ENCODE assay signal across 8 cellular contexts in the genomic region with DNA sequence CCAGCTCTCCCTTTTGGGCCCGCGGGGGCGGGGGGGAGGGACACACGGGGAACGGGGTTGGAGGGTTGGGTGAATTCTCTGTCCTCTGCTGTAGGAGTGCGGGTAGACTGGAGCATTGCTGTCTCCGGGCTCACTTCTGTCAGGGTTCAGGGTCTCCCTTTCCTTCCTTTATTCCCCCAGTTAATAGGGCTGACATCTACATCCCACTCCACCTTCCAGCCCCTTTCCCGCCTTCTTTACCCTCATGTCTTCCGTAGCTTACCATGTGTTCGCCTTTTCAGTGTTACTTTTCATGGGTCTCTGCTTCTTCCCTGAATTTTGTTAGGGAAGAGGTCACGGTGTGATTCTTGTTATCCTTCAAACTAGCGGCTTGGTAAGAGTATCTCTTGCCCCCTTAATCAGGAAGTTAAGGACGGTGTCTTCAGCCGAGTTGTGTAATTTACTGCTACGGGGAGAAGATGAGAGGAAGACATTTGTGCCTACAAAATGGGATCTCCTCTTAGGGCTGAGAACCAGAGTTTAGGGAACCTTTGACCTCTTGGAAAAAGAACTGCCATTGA. TPM values are rescaled to one million over a fixed set of nuclear protein-coding genes. Genes with fewer than 3 reads are reported as not detected.
DNase-seq lines count a peak whose midpoint lies in the region; ATAC-seq and TF ChIP-seq lines count a peak whose summit lies in the region.

No MANE protein-coding gene starts in this region.

- H3K27me3 ChIP-seq in HUES64 (ENCODE audit: insufficient read depth, low read length) (no peaks in the 10 kb centered on the region), iPS-15b (ENCODE audit: control insufficient read depth, insufficient read depth, low read length) (no peaks in the 10 kb centered on the region), spleen (replicated peaks in 1 of 7) (no peaks in the 10 kb centered on the region)

- H3K4me1 ChIP-seq in HUES64 (ENCODE audit: insufficient read depth, low read length) (peaks cover 16% of the 10 kb centered on the region), iPS-15b (ENCODE audit: control insufficient read depth, insufficient read depth, low read length) (peaks cover 4% of the 10 kb centered on the region), spleen (peaks cover 65 to 92% (median 88%) of the 10 kb centered on the region in 6 donors)

- TF ChIP-seq POLR2A in spleen (IDR thresholded peaks at IDR 0.05), result no peak

- H3K27ac ChIP-seq in HUES64 (ENCODE audit: low read depth, low read length) (no peak overlapping the region), spleen (peak overlapping the region; percentile 94 to 100 (median 98))

- no peaks in the 10 kb centered on the region for H3K27me3 Mint-ChIP-seq in activated T-cell treated with anti-CD3 and anti-CD28 coated beads, Interleukin-2, amount 50 U/mL, for 24 hours
- H3K27me3 Mint-ChIP-seq in activated T-helper 2 cell treated with anti-CD3 and anti-CD28 coated beads, Interferon-gamma antibody, Interleukin-2, Interleukin-4, amounts not matched to agents 10 μg/mL and 5 μg/mL and 100 μg/mL, durations not matched to agents 14 hours and 24 hours and 36 hours (ENCODE audit: low read depth), result no peaks in the 10 kb centered on the region

- H3K36me3 ChIP-seq in HUES64 (ENCODE audit: insufficient read depth, low read length), result no peaks in the 10 kb centered on the region
- no peaks in the 10 kb centered on the region for H3K36me3 ChIP-seq in iPS-15b (ENCODE audit: control insufficient read depth, insufficient read depth, low read length)
- H3K36me3 ChIP-seq in spleen, result peaks cover 0 to 7% (median 0%) of the 10 kb centered on the region in 6 donors

- WGBS in HUES64, result 3% methylated on average over 10 of the region's 15 CpGs
- WGBS in spleen, 5 donors, result 0 to 1% (median 0%) methylated on average over 14 to 15 of the region's 15 CpGs

- H3K36me3 Mint-ChIP-seq in activated T-cell treated with anti-CD3 and anti-CD28 coated beads, Interleukin-2, amount 50 U/mL, for 24 hours (ENCODE audit: low read depth), result peaks cover 46% of the 10 kb centered on the region
- H3K36me3 Mint-ChIP-seq in activated T-helper 2 cell treated with anti-CD3 and anti-CD28 coated beads, Interferon-gamma antibody, Interleukin-2, Interleukin-4, amounts not matched to agents 10 μg/mL and 5 μg/mL and 100 μg/mL, durations not matched to agents 14 hours and 24 hours and 36 hours (ENCODE audit: low read depth), result peaks cover 38% of the 10 kb centered on the region

- H3K9me3 ChIP-seq in HUES64 (ENCODE audit: insufficient read depth, low read depth, low read length) (no peaks in the 10 kb centered on the region), iPS-15b (ENCODE audit: control insufficient read depth, insufficient read depth, low read length) (no peaks in the 10 kb centered on the region), spleen (no peaks in the 10 kb centered on the region)

- H3K9ac ChIP-seq in HUES64 (ENCODE audit: low read depth, low read length) (peak overlapping the region; percentile 60; the same call in 1 of the 2 replicates), iPS-15b (ENCODE audit: low read depth, low read length) (peak overlapping the region; percentile 73)

- peak overlapping the region; percentile 92 for H3K4me3 Mint-ChIP-seq in activated T-cell treated with anti-CD3 and anti-CD28 coated beads, Interleukin-2, amount 50 U/mL, for 24 hours
- H3K4me3 Mint-ChIP-seq in activated T-helper 2 cell treated with anti-CD3 and anti-CD28 coated beads, Interferon-gamma antibody, Interleukin-2, Interleukin-4, amounts not matched to agents 10 μg/mL and 5 μg/mL and 100 μg/mL, durations not matched to agents 14 hours and 24 hours and 36 hours (ENCODE audit: low read depth), result peak overlapping the region; percentile 96

- H3K27ac Mint-ChIP-seq in activated T-cell treated with anti-CD3 and anti-CD28 coated beads, Interleukin-2, amount 50 U/mL, for 24 hours, result peak overlapping the region; percentile 94
- H3K27ac Mint-ChIP-seq in activated T-helper 2 cell treated with anti-CD3 and anti-CD28 coated beads, Interferon-gamma antibody, Interleukin-2, Interleukin-4, amounts not matched to agents 10 μg/mL and 5 μg/mL and 100 μg/mL, durations not matched to agents 14 hours and 24 hours and 36 hours, result peak overlapping the region; percentile 81

- intact Hi-C loops in activated T-helper 2 cell treated with anti-CD3 and anti-CD28 coated beads, Interferon-gamma antibody, Interleukin-2, Interleukin-4, amounts not matched to agents 10 μg/mL and 5 μg/mL and 100 μg/mL, durations not matched to agents 14 hours and 24 hours and 36 hours (cut with micrococcal nuclease), result loop anchor here (5.0 to 10.0 kb wide), 3 partner anchors 42 to 746 kb away; partner anchors contain the start of gene CD53
- intact Hi-C loops in spleen (cut with DNase I; ENCODE audit: low total_unique reads), result no loop called here

- H3K4me3 ChIP-seq in HUES64 (ENCODE audit: low read length) (peak overlapping the region; percentile 87), iPS-15b (ENCODE audit: low read depth, low read length) (peak overlapping the region; percentile 91), spleen (peak overlapping the region; percentile 71 to 85 (median 81))

- no peak for ATAC-seq in HG03280 (IDR thresholded peaks at IDR 0.05; ENCODE audit: unreplicated experiment)

- H3K4me1 Mint-ChIP-seq in activated T-cell treated with anti-CD3 and anti-CD28 coated beads, Interleukin-2, amount 50 U/mL, for 24 hours (ENCODE audit: low read depth), result peaks cover 77% of the 10 kb centered on the region
- peaks cover 68% of the 10 kb centered on the region for H3K4me1 Mint-ChIP-seq in activated T-helper 2 cell treated with anti-CD3 and anti-CD28 coated beads, Interferon-gamma antibody, Interleukin-2, Interleukin-4, amounts not matched to agents 10 μg/mL and 5 μg/mL and 100 μg/mL, durations not matched to agents 14 hours and 24 hours and 36 hours (ENCODE audit: low read depth)

- no peak for TF ChIP-seq CTCF in spleen (IDR thresholded peaks at IDR 0.05 in 8 of 11, conservative IDR thresholded peaks at IDR 0.05 in 3 of 11)

- no peaks in the 10 kb centered on the region for H3K9me3 Mint-ChIP-seq in activated T-cell treated with anti-CD3 and anti-CD28 coated beads, Interleukin-2, amount 50 U/mL, for 24 hours
- no peaks in the 10 kb centered on the region for H3K9me3 Mint-ChIP-seq in activated T-helper 2 cell treated with anti-CD3 and anti-CD28 coated beads, Interferon-gamma antibody, Interleukin-2, Interleukin-4, amounts not matched to agents 10 μg/mL and 5 μg/mL and 100 μg/mL, durations not matched to agents 14 hours and 24 hours and 36 hours

- no peak for DNase-seq in activated T-cell treated with anti-CD3 and anti-CD28 coated beads, Interleukin-2, amount 50 U/mL, for 24 hours
- DNase-seq in activated T-cell treated with anti-CD3 and anti-CD28 coated beads, Interleukin-2, amount 50 U/mL, for 48 hours, result no peak
- no peak for DNase-seq in activated T-helper 2 cell treated with anti-CD3 and anti-CD28 coated beads, Interferon-gamma antibody, Interleukin-2, Interleukin-4, amounts not matched to agents 10 μg/mL and 5 μg/mL and 100 μg/mL, durations not matched to agents 14 hours and 24 hours and 36 hours (ENCODE audit: low spot score)
- no peak for DNase-seq in spleen
- no peak for DNase-seq in hepatic stellate cell (ENCODE audit: low spot score)

RNA-seq across cellular contexts. Expression of gene RAP1A, which starts 0.9 kb away (rescaled TPM):
- polyA plus RNA-seq in HUES64 (2013, experiment 1 of 2), result 28.4 TPM
- polyA plus RNA-seq in HUES64 (2013, experiment 2 of 2), result 33.6 TPM
- total RNA-seq in activated T-helper 2 cell treated with anti-CD3 and anti-CD28 coated beads, Interferon-gamma antibody, Interleukin-2, Interleukin-4, amounts not matched to agents 10 μg/mL and 5 μg/mL and 100 μg/mL, durations not matched to agents 14 hours and 24 hours and 36 hours, result 219 TPM in 2 replicates
- 100 to 1,000 TPM in 5 of 7 donors, 10 to 100 TPM in 2; 83.3 to 125 (median 113) TPM for total RNA-seq in spleen
- polyA plus RNA-seq in spleen, result 100 to 1,000 TPM in 1 of 3 donors, 10 to 100 TPM in 2; 93.6 to 106 (median 99.3) TPM
